1 cellular context compared by ENCODE assay signal in the genomic region with DNA sequence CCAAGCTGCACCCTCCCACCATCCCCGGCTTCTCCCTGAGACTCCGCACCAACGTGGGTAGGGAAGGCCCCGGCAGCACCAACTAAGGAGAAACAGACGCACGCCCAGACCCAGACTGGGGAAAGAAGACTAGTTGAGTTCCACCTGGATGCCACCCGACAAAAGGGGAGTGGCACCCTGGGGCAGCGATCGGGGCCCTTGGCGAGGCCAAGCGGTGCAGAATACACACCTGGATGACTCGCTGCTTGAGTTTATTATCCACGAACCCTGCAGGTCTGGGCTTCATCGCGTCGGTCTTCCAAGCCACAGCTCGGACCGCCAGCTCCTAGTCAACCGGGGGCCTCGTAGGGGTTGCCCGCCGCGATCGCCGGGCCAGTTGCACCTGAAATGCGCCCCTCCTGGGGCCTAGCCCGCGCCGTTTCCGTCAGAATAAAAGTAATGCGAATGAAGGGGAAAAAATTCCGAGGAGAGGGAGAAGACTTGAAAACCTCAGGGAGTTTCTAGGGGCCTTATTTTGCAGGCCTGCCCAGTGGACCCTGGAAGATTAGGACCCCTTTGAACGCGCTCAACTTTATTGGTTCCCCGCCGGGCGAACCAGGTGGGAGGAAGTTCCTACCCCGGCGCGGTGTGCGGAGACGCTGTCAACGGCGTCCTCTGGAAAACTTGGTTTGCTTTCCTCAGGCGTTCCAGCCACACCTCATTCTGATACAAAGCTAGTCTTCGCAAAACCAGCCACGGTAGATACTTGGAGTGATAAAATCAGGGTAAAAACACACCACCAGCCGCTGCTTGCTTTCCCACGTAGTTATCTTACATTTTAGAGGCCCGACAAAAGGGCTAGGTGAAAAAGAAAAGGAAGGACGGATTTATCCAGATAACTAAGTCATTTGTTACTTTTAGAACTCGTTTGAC.
TF ChIP-seq lines count a peak whose summit lies in the region.

A gene (minus strand): TSS at position 331 of the 912 bp plus-strand sequence. CDS start 45 bp downstream, at position 286.

TF ChIP-seq in K562, 482 proteins besides CTCF, POLR2A, EP300 and RAD21 (continued from another document and continues in another):
- TF ChIP-seq, protein P1, sequence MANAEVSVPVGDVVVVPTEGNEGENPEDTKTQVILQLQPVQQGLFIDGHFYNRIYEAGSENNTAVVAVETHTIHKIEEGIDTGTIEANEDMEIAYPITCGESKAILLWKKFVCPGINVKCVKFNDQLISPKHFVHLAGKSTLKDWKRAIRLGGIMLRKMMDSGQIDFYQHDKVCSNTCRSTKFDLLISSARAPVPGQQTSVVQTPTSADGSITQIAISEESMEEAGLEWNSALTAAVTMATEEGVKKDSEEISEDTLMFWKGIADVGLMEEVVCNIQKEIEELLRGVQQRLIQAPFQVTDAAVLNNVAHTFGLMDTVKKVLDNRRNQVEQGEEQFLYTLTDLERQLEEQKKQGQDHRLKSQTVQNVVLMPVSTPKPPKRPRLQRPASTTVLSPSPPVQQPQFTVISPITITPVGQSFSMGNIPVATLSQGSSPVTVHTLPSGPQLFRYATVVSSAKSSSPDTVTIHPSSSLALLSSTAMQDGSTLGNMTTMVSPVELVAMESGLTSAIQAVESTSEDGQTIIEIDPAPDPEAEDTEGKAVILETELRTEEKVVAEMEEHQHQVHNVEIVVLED (CRISPR knock-in tag; IDR thresholded peaks at IDR 0.05): peak; percentile 63
- TF ChIP-seq, protein P2, sequence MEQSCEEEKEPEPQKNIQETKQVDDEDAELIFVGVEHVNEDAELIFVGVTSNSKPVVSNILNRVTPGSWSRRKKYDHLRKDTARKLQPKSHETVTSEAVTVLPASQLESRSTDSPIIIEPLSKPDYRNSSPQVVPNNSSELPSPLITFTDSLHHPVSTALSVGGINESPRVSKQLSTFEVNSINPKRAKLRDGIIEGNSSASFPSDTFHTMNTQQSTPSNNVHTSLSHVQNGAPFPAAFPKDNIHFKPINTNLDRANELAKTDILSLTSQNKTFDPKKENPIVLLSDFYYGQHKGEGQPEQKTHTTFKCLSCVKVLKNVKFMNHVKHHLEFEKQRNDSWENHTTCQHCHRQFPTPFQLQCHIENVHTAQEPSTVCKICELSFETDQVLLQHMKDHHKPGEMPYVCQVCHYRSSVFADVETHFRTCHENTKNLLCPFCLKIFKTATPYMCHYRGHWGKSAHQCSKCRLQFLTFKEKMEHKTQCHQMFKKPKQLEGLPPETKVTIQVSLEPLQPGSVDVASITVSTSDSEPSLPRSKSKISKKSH (CRISPR knock-in tag; IDR thresholded peaks at IDR 0.05): no peak
- TF ChIP-seq CBX8 (IDR thresholded peaks at IDR 0.05; ENCODE audit: borderline replicate concordance, extremely low read depth, low read depth, low read length, poor library complexity, severe bottlenecking) (no peak), ZNF507 (tag; conservative IDR thresholded peaks at IDR 0.05) (no peak), POLR2B (IDR thresholded peaks at IDR 0.05; ENCODE audit: low read depth, partially characterized antibody) (peak; percentile 55), NFE2 (IDR thresholded peaks at IDR 0.05; ENCODE audit: low read depth) (peak; percentile 97), HDAC3 (IDR thresholded peaks at IDR 0.05; ENCODE audit: borderline replicate concordance, partially characterized antibody) (peak; percentile 80), HIVEP1 (CRISPR knock-in tag; IDR thresholded peaks at IDR 0.05) (peak; percentile 74; the same call in 1 of the 2 replicates), CBX5 (IDR thresholded peaks at IDR 0.05; ENCODE audit: borderline replicate concordance, low read depth) (0 out of 2 replicates have a peak, but pooled peaks have one; percentile 52), NCOA2 (IDR thresholded peaks at IDR 0.05; ENCODE audit: partially characterized antibody in 2 of 2) (peak in 1 of 2 experiments; percentile 99), TAF1 (IDR thresholded peaks at IDR 0.05; ENCODE audit: control insufficient read depth, extremely low read depth, insufficient read depth, low read length, severe bottlenecking) (peak; percentile 64)
- TF ChIP-seq, protein P3, sequence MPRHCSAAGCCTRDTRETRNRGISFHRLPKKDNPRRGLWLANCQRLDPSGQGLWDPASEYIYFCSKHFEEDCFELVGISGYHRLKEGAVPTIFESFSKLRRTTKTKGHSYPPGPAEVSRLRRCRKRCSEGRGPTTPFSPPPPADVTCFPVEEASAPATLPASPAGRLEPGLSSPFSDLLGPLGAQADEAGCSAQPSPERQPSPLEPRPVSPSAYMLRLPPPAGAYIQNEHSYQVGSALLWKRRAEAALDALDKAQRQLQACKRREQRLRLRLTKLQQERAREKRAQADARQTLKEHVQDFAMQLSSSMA (CRISPR knock-in tag; IDR thresholded peaks at IDR 0.05): 0 out of 2 replicates have a peak, but pooled peaks have one; percentile 43
- TF ChIP-seq, protein P4, sequence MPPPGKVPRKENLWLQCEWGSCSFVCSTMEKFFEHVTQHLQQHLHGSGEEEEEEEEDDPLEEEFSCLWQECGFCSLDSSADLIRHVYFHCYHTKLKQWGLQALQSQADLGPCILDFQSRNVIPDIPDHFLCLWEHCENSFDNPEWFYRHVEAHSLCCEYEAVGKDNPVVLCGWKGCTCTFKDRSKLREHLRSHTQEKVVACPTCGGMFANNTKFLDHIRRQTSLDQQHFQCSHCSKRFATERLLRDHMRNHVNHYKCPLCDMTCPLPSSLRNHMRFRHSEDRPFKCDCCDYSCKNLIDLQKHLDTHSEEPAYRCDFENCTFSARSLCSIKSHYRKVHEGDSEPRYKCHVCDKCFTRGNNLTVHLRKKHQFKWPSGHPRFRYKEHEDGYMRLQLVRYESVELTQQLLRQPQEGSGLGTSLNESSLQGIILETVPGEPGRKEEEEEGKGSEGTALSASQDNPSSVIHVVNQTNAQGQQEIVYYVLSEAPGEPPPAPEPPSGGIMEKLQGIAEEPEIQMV (tag; conservative IDR thresholded peaks at IDR 0.05; ENCODE audit: low read depth): peak; percentile 86
- TF ChIP-seq, protein P5, sequence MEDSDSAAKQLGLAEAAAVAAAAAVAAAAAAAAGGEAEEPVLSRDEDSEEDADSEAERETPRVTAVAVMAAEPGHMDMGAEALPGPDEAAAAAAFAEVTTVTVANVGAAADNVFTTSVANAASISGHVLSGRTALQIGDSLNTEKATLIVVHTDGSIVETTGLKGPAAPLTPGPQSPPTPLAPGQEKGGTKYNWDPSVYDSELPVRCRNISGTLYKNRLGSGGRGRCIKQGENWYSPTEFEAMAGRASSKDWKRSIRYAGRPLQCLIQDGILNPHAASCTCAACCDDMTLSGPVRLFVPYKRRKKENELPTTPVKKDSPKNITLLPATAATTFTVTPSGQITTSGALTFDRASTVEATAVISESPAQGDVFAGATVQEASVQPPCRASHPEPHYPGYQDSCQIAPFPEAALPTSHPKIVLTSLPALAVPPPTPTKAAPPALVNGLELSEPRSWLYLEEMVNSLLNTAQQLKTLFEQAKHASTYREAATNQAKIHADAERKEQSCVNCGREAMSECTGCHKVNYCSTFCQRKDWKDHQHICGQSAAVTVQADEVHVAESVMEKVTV (CRISPR knock-in tag; IDR thresholded peaks at IDR 0.05): 0 out of 2 replicates have a peak, but pooled peaks have one; percentile 43
- TF ChIP-seq, protein P6, sequence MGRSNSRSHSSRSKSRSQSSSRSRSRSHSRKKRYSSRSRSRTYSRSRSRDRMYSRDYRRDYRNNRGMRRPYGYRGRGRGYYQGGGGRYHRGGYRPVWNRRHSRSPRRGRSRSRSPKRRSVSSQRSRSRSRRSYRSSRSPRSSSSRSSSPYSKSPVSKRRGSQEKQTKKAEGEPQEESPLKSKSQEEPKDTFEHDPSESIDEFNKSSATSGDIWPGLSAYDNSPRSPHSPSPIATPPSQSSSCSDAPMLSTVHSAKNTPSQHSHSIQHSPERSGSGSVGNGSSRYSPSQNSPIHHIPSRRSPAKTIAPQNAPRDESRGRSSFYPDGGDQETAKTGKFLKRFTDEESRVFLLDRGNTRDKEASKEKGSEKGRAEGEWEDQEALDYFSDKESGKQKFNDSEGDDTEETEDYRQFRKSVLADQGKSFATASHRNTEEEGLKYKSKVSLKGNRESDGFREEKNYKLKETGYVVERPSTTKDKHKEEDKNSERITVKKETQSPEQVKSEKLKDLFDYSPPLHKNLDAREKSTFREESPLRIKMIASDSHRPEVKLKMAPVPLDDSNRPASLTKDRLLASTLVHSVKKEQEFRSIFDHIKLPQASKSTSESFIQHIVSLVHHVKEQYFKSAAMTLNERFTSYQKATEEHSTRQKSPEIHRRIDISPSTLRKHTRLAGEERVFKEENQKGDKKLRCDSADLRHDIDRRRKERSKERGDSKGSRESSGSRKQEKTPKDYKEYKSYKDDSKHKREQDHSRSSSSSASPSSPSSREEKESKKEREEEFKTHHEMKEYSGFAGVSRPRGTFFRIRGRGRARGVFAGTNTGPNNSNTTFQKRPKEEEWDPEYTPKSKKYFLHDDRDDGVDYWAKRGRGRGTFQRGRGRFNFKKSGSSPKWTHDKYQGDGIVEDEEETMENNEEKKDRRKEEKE (IDR thresholded peaks at IDR 0.05; ENCODE audit: borderline replicate concordance in 1 of 2, control insufficient read depth in 1 of 2, low read depth in 2 of 2, low read length in 1 of 2): peak in 1 of 2 experiments; percentile 95; a peak in 2 of 4 replicates
- TF ChIP-seq, protein P7, sequence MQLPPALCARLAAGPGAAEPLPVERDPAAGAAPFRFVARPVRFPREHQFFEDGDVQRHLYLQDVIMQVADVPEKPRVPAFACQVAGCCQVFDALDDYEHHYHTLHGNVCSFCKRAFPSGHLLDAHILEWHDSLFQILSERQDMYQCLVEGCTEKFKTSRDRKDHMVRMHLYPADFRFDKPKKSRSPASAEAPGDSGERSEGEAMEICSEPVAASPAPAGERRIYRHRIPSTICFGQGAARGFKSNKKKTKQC (CRISPR knock-in tag; IDR thresholded peaks at IDR 0.05): peak; percentile 17; the same call in 1 of the 2 replicates
- TF ChIP-seq, protein P8, sequence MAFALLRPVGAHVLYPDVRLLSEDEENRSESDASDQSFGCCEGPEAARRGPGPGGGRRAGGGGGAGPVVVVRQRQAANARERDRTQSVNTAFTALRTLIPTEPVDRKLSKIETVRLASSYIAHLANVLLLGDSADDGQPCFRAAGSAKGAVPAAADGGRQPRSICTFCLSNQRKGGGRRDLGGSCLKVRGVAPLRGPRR (CRISPR knock-in tag; IDR thresholded peaks at IDR 0.05): peak; percentile 57; the same call in 1 of the 2 replicates
- TF ChIP-seq, protein P9, sequence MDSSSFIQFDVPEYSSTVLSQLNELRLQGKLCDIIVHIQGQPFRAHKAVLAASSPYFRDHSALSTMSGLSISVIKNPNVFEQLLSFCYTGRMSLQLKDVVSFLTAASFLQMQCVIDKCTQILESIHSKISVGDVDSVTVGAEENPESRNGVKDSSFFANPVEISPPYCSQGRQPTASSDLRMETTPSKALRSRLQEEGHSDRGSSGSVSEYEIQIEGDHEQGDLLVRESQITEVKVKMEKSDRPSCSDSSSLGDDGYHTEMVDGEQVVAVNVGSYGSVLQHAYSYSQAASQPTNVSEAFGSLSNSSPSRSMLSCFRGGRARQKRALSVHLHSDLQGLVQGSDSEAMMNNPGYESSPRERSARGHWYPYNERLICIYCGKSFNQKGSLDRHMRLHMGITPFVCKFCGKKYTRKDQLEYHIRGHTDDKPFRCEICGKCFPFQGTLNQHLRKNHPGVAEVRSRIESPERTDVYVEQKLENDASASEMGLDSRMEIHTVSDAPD (CRISPR knock-in tag; IDR thresholded peaks at IDR 0.05): no peak
- TF ChIP-seq, protein P10, sequence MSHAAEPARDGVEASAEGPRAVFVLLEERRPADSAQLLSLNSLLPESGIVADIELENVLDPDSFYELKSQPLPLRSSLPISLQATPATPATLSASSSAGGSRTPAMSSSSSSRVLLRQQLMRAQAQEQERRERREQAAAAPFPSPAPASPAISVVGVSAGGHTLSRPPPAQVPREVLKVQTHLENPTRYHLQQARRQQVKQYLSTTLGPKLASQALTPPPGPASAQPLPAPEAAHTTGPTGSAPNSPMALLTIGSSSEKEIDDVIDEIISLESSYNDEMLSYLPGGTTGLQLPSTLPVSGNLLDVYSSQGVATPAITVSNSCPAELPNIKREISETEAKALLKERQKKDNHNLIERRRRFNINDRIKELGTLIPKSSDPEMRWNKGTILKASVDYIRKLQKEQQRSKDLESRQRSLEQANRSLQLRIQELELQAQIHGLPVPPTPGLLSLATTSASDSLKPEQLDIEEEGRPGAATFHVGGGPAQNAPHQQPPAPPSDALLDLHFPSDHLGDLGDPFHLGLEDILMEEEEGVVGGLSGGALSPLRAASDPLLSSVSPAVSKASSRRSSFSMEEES (CRISPR knock-in tag; IDR thresholded peaks at IDR 0.05): 0 out of 2 replicates have a peak, but pooled peaks have one; percentile 6
- TF ChIP-seq, protein P11, sequence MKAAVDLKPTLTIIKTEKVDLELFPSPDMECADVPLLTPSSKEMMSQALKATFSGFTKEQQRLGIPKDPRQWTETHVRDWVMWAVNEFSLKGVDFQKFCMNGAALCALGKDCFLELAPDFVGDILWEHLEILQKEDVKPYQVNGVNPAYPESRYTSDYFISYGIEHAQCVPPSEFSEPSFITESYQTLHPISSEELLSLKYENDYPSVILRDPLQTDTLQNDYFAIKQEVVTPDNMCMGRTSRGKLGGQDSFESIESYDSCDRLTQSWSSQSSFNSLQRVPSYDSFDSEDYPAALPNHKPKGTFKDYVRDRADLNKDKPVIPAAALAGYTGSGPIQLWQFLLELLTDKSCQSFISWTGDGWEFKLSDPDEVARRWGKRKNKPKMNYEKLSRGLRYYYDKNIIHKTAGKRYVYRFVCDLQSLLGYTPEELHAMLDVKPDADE (conservative IDR thresholded peaks at IDR 0.05; ENCODE audit: control insufficient read depth, low read depth, low read length): peak; percentile 96
- TF ChIP-seq, protein P12, sequence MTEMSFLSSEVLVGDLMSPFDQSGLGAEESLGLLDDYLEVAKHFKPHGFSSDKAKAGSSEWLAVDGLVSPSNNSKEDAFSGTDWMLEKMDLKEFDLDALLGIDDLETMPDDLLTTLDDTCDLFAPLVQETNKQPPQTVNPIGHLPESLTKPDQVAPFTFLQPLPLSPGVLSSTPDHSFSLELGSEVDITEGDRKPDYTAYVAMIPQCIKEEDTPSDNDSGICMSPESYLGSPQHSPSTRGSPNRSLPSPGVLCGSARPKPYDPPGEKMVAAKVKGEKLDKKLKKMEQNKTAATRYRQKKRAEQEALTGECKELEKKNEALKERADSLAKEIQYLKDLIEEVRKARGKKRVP (CRISPR knock-in tag; IDR thresholded peaks at IDR 0.05): peak; percentile 57
